ENCODE assay signal across 21 cellular contexts in the genomic region with DNA sequence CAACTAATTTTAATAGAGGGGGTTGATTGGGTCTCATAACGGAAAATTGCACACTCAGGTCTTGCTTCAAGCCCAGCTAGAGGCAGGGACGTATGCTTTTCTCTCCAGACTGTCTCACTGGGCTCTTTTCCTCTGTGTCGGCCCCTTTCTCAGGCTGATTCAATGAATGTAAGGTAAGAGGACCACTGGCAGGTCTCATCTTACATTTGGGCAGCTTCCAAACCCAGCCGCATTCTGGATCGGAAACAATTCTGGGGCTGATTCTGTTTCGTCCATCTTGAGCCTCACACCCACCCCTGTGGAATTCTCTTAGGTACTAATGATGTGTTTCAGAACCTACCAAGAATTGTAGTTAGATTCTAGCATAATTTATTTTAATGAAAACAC. TPM values are rescaled to one million over a fixed set of nuclear protein-coding genes. Genes with fewer than 3 reads are reported as not detected.
DNase-seq lines count a peak whose midpoint lies in the region; ATAC-seq and TF ChIP-seq lines count a peak whose summit lies in the region.
"Had no signal": no experiment of that assay in that cellular context is flagged by ENCODE, and none has a peak within 500 bp of the region (broad histone marks: within the 10 kb centered on the region; RNA-seq: fewer than 3 reads in every experiment).

No MANE protein-coding gene starts in this region.

- H3K4me2 ChIP-seq in IMR-90 (ENCODE audit: low read depth, low read length) (no peak overlapping the region), hepatocyte (peak overlapping the region; percentile 35), mesenchymal stem cell (ENCODE audit: low read length, poor library complexity, severe bottlenecking) (peak overlapping the region; percentile 35)
- H3K4me2 ChIP-seq: KMS-11 had no signal

- H2BK5ac ChIP-seq in IMR-90 (ENCODE audit: low read depth, low read length, poor library complexity, severe bottlenecking): no peak overlapping the region
- peak overlapping the region; percentile 94 for H2BK5ac ChIP-seq in mesenchymal stem cell (ENCODE audit: low read depth, low read length, poor library complexity, severe bottlenecking)

- H3K23ac ChIP-seq in IMR-90 (ENCODE audit: low read depth, low read length): no peak overlapping the region
- no peak overlapping the region for H3K23ac ChIP-seq in mesenchymal stem cell (ENCODE audit: low read length in 2 of 2)

- in situ Hi-C loops in IMR-90 (cut with MboI; ENCODE audit: low sequenced_read_pairs): no loop called here

- WGBS in IMR-90 (ENCODE audit: extremely low coverage in 2 of 2, insufficient read length in 1 of 2), 2 experiments: no CpG with 5 or more reads among the region's 6 CpGs
- 66% methylated on average over 6 of the region's 6 CpGs for WGBS in hepatocyte (ENCODE audit: low lambda C conversion rate, missing lambda C conversion rate)
- 96% methylated on average over 4 of the region's 6 CpGs for WGBS in mesenchymal stem cell

- dilution Hi-C loops in IMR-90 (cut with HindIII; ENCODE audit: low sequenced_read_pairs, unreplicated experiment): no loop called here

- H3K9me1 ChIP-seq in IMR-90 (ENCODE audit: insufficient read depth, low read length): no peaks in the 10 kb centered on the region; the same call in 1 of the 2 replicates

- H3K36me3 ChIP-seq in IMR-90 (ENCODE audit: control insufficient read depth, insufficient read depth, low read length) (no peaks in the 10 kb centered on the region), hepatocyte (replicated peaks; ENCODE audit: insufficient read depth, low read depth) (no peaks in the 10 kb centered on the region), mesenchymal stem cell (ENCODE audit: control insufficient read depth in 1 of 2, insufficient read depth in 2 of 2, low read depth in 1 of 2, low read length in 2 of 2) (no peaks in the 10 kb centered on the region), A673 (ENCODE audit: insufficient read depth, low read length, poor library complexity, severe bottlenecking) (no peaks in the 10 kb centered on the region)
- H3K36me3 ChIP-seq: HAP-1 had no signal

- TF ChIP-seq CTCF in IMR-90 (conservative IDR thresholded peaks at IDR 0.05; ENCODE audit: low read depth, low read length) (no peak), hepatocyte (IDR thresholded peaks at IDR 0.05; ENCODE audit: poor library complexity) (no peak), A673 (conservative IDR thresholded peaks at IDR 0.05; ENCODE audit: low read depth, low read length) (no peak)

- no peaks in the 10 kb centered on the region for H3K27me3 ChIP-seq in IMR-90 (ENCODE audit: control insufficient read depth, insufficient read depth, low read length)
- no peaks in the 10 kb centered on the region for H3K27me3 ChIP-seq in hepatocyte
- H3K27me3 ChIP-seq in mesenchymal stem cell (ENCODE audit: control insufficient read depth in 1 of 2, insufficient read depth in 1 of 2, low read length in 2 of 2): no peaks in the 10 kb centered on the region
- H3K27me3 ChIP-seq in A673 (replicated peaks; ENCODE audit: insufficient read depth, low read depth, low read length, poor library complexity): no peaks in the 10 kb centered on the region

- ATAC-seq in IMR-90 (ENCODE audit: low read depth): no peak
- ATAC-seq in GM19351 (IDR thresholded peaks at IDR 0.05; ENCODE audit: unreplicated experiment): no peak
- ATAC-seq in HG03565 (IDR thresholded peaks at IDR 0.05; ENCODE audit: unreplicated experiment): no peak
- ATAC-seq: Panc1 had no signal

- H4K5ac ChIP-seq in IMR-90 (ENCODE audit: low read depth, low read length): no peak overlapping the region

- H3K56ac ChIP-seq in IMR-90 (ENCODE audit: extremely low read depth, insufficient read depth, low read length): no peak overlapping the region

- H4K91ac ChIP-seq in IMR-90 (ENCODE audit: insufficient read depth, low read depth, low read length) (no peak overlapping the region), mesenchymal stem cell (ENCODE audit: low read length) (no peak overlapping the region)

- TF ChIP-seq RAD21 in IMR-90 (IDR thresholded peaks at IDR 0.05; ENCODE audit: low read length): no peak

- POLR2A ChIA-PET in IMR-90 (lab: Charles Lee; ENCODE audit: unreplicated experiment): no interaction called here
- POLR2A ChIA-PET in A673 (lab: Charles Lee; ENCODE audit: low non-redundant PET): no interaction called here

- no peak for DNase-seq in IMR-90
- DNase-seq in hepatocyte (ENCODE audit: low spot score): no peak
- no peak for DNase-seq in mesenchymal stem cell
- no peak for DNase-seq in mucosa of gallbladder (ENCODE audit: low spot score)
- no peak for DNase-seq in A673 (ENCODE audit: low spot score)
- DNase-seq: AML-193, DMS79, NCI-H1105 treated with DMSO at 0.1 percent for 48 hours, NCI-H2029 treated with DMSO at 0.1 percent for 48 hours, NCI-H345, NCI-H524, NCI-H82 had no signal

- H4K8ac ChIP-seq in IMR-90 (ENCODE audit: low read depth in 2 of 2, low read length in 2 of 2) (no peak overlapping the region), mesenchymal stem cell (ENCODE audit: low read length) (no peak overlapping the region)

- H3K79me1 ChIP-seq in IMR-90 (ENCODE audit: low read depth in 1 of 2, low read length in 2 of 2): no peaks in the 10 kb centered on the region
- H3K79me1 ChIP-seq in mesenchymal stem cell (replicated peaks; ENCODE audit: low read length, poor library complexity, severe bottlenecking): no peaks in the 10 kb centered on the region

- no peak overlapping the region for H3K27ac ChIP-seq in IMR-90 (ENCODE audit: insufficient read depth, low read length)
- no peak overlapping the region for H3K27ac ChIP-seq in hepatocyte
- peak overlapping the region; percentile 98 for H3K27ac ChIP-seq in mesenchymal stem cell (ENCODE audit: low read length, poor library complexity, severe bottlenecking)
- no peak overlapping the region for H3K27ac ChIP-seq in A673 (ENCODE audit: low read depth, low read length, poor library complexity, severe bottlenecking)
- H3K27ac ChIP-seq: C4-2B, HL-60, KMS-11 had no signal

- H2AK9ac ChIP-seq in IMR-90 (replicated peaks; ENCODE audit: low read depth, low read length, poor library complexity): no peak overlapping the region

- H3K9ac ChIP-seq in IMR-90 (ENCODE audit: low read depth, low read length): no peak overlapping the region
- no peak overlapping the region for H3K9ac ChIP-seq in mesenchymal stem cell (ENCODE audit: low read length)
- H3K9ac ChIP-seq: KMS-11 had no signal

- TF ChIP-seq POLR2A in IMR-90 (IDR thresholded peaks at IDR 0.05; ENCODE audit: low read depth, low read length): no peak

- H3K79me2 ChIP-seq in hepatocyte: no peaks in the 10 kb centered on the region

- no peak overlapping the region for H2BK12ac ChIP-seq in mesenchymal stem cell (ENCODE audit: low read length in 2 of 2)

- H3K18ac ChIP-seq in IMR-90 (ENCODE audit: low read depth, low read length) (no peak overlapping the region), mesenchymal stem cell (ENCODE audit: low read depth in 1 of 2, low read length in 2 of 2) (no peak overlapping the region)

- H2AK5ac ChIP-seq in IMR-90 (ENCODE audit: low read depth, low read length) (no peak overlapping the region; the same call in 1 of the 2 replicates), mesenchymal stem cell (ENCODE audit: low read length, severe bottlenecking) (no peak overlapping the region)

- H3K9me3 ChIP-seq in IMR-90 (ENCODE audit: control insufficient read depth, insufficient read depth, low read length) (no peaks in the 10 kb centered on the region), hepatocyte (ENCODE audit: low read depth) (no peaks in the 10 kb centered on the region), mesenchymal stem cell (ENCODE audit: control insufficient read depth, low read length) (no peaks in the 10 kb centered on the region), A673 (ENCODE audit: low read depth, low read length, poor library complexity, severe bottlenecking) (no peaks in the 10 kb centered on the region)
- H3K9me3 ChIP-seq: HAP-1 had no signal

- H3K4me1 ChIP-seq in IMR-90 (ENCODE audit: control insufficient read depth, insufficient read depth, low read length) (peaks cover 4% of the 10 kb centered on the region; the same call in 1 of the 2 replicates), hepatocyte (ENCODE audit: insufficient read depth) (peaks cover 8% of the 10 kb centered on the region), mesenchymal stem cell (ENCODE audit: control insufficient read depth, insufficient read depth, low read depth, low read length) (peaks cover 3% of the 10 kb centered on the region), A673 (ENCODE audit: insufficient read depth, low read length, poor library complexity, severe bottlenecking) (peaks cover 5% of the 10 kb centered on the region)

- H3K4ac ChIP-seq in IMR-90 (ENCODE audit: low read depth, low read length): no peak overlapping the region
- H3K4ac ChIP-seq in mesenchymal stem cell (ENCODE audit: low read depth in 1 of 2, low read length in 2 of 2): no peak overlapping the region

- CTCF ChIA-PET in IMR-90 (lab: Yijun Ruan, JAX): no interaction called here
- CTCF ChIA-PET in A673 (lab: Charles Lee): no interaction called here

- H3K14ac ChIP-seq in IMR-90 (replicated peaks; ENCODE audit: low read depth, low read length) (no peak overlapping the region), mesenchymal stem cell (ENCODE audit: low read length in 2 of 2) (no peak overlapping the region)

- no peak overlapping the region for H2BK20ac ChIP-seq in IMR-90 (ENCODE audit: low read depth, low read length)

- H2BK15ac ChIP-seq in IMR-90 (ENCODE audit: low read depth, low read length) (no peak overlapping the region), mesenchymal stem cell (ENCODE audit: low read depth, poor library complexity, severe bottlenecking) (no peak overlapping the region)

- H3K9me2 ChIP-seq in hepatocyte (replicated peaks; ENCODE audit: insufficient read depth): no peaks in the 10 kb centered on the region

- BruUV-seq in IMR-90 (replicated peaks; lab: Mats Ljungman, UMichigan) (no TSS peak), A673 (replicated peaks; lab: Mats Ljungman, UMichigan) (no TSS peak)

- no peak overlapping the region for H2BK120ac ChIP-seq in IMR-90 (ENCODE audit: low read depth, low read length)
- H2BK120ac ChIP-seq in mesenchymal stem cell (ENCODE audit: low read depth, low read length): no peak overlapping the region

- H3K4me3 ChIP-seq in IMR-90 (ENCODE audit: insufficient read depth, low read depth, low read length) (no peak overlapping the region), hepatocyte (no peak overlapping the region), mesenchymal stem cell (ENCODE audit: insufficient read depth in 1 of 2, low read depth in 1 of 2, low read length in 2 of 2) (no peak overlapping the region), A673 (ENCODE audit: low read depth, low read length, poor library complexity, severe bottlenecking) (no peak overlapping the region)
- H3K4me3 ChIP-seq: HAP-1 had no signal

- peak overlapping the region; percentile 37 for H2AFZ ChIP-seq in IMR-90 (replicated peaks; ENCODE audit: low read length, poor library complexity)
- H2AFZ ChIP-seq in hepatocyte: no peak overlapping the region
- no peak overlapping the region for H2AFZ ChIP-seq in mesenchymal stem cell (ENCODE audit: low read depth, low read length)

- intact Hi-C loops in IMR-90 (cut with micrococcal nuclease) (no loop called here), A673 (cut with micrococcal nuclease; ENCODE audit: unreplicated experiment) (no loop called here)

- no peaks in the 10 kb centered on the region for H4K20me1 ChIP-seq in IMR-90 (ENCODE audit: insufficient read depth, low read length)
- H4K20me1 ChIP-seq in hepatocyte (ENCODE audit: insufficient read depth, poor library complexity, severe bottlenecking): no peaks in the 10 kb centered on the region

RNA-seq across cellular contexts. Expression of a gene that starts 40.7 kb away (rescaled TPM):
- not detected in 2 replicates for total RNA-seq in IMR-90 (2012; rRNA removed)
- polyA plus RNA-seq in IMR-90 (2012; rRNA removed): not detected in 2 replicates
- polyA plus RNA-seq in IMR-90 (2012; cell fraction: cytosol; rRNA removed): not detected in 2 replicates
- not detected in 2 replicates for polyA plus RNA-seq in IMR-90 (2012; cell fraction: nucleus; rRNA removed; ENCODE audit: low replicate concordance)
- total RNA-seq in hepatocyte: not detected in 2 replicates
- not detected in 2 replicates for polyA plus RNA-seq in hepatocyte
- 0.06 TPM for polyA plus RNA-seq in mesenchymal stem cell (2013, experiment 1 of 2)
- not detected for polyA plus RNA-seq in mesenchymal stem cell (2013, experiment 2 of 2)
- not detected for total RNA-seq in mucosa of gallbladder
- not detected in 2 replicates for total RNA-seq in A673 (2021)
- total RNA-seq: HT1080 had no signal
- polyA plus RNA-seq: AG04450 had no signal
